Comparison of ENCODE assay signal across 8 cellular contexts in the genomic region with DNA sequence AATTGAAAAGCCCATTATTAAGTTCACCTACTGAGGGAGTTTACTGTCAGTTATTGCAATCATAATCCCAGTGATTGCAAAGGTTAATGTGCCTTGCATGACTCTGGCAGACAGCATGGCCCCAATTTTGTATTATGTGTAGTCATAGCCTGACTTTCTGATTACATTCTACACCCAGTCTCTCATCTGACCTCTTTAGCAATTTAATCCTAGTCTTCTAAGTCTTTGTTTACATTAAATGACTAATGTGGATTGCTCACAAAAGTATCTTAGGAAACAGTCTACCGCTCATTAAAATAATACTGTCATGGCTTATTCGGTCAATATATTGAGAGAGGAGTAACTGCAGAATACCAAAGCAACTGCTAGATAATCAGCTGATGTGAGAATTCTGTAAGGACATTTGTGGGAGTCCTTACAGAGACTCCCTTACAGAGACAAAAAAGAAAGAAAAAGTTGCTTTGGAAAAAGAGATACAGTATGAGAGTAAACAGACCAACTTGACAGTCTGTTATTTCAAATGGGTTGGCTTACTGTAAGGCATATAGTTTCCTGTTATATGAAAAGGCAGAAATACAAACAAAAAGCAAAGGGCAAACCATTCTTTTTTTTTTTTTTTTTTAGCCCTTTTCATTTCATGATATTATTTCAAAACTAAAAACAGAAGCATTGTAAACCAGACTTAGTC. TPM values are rescaled to one million over a fixed set of nuclear protein-coding genes. Genes with fewer than 3 reads are reported as not detected.
DNase-seq lines count a peak whose midpoint lies in the region; ATAC-seq, FAIRE-seq and TF ChIP-seq lines count a peak whose summit lies in the region.

No MANE protein-coding gene starts in this region.

- no peak overlapping the region for H2AFZ ChIP-seq in Karpas-422 (ENCODE audit: low read length)

- H3K79me1 ChIP-seq in mesendoderm (ENCODE audit: low read length): no peaks in the 10 kb centered on the region

- no peak overlapping the region for H3K56ac ChIP-seq in mesendoderm (ENCODE audit: low read length)

- peaks cover 95% of the 10 kb centered on the region for H3K79me2 ChIP-seq in Karpas-422 (ENCODE audit: low read length)
- no peaks in the 10 kb centered on the region for H3K79me2 ChIP-seq in mesendoderm (ENCODE audit: control insufficient read depth, insufficient read depth, low read length)

- no peak overlapping the region for H4K8ac ChIP-seq in mesendoderm (ENCODE audit: low read depth, low read length)

- H3K4me1 ChIP-seq in Karpas-422 (ENCODE audit: low read length): peaks cover 43% of the 10 kb centered on the region
- H3K4me1 ChIP-seq in mesendoderm (ENCODE audit: control insufficient read depth, low read depth, low read length): no peaks in the 10 kb centered on the region

- H3K27ac ChIP-seq in Karpas-422 (ENCODE audit: low read length): 0 out of 2 replicates have a peak overlapping the region, but pooled peaks have one; percentile 29
- H3K27ac ChIP-seq in mesendoderm (ENCODE audit: low read depth, low read length): no peak overlapping the region

- DNase-seq in D721Med (ENCODE audit: insufficient read length, low spot score) (no peak), Karpas-422 (no peak), bronchial epithelial cell (ENCODE audit: low read depth) (peak; percentile 97), mesendoderm (peak; percentile 61), NAMALWA (ENCODE audit: low spot score) (no peak)
- no peak for DNase-seq in activated CD4-positive, alpha-beta T cell treated with anti-CD3 and anti-CD28 coated beads, Interleukin-2, amount 50 U/mL, for 1 hour

- no peak overlapping the region for H2BK5ac ChIP-seq in mesendoderm (ENCODE audit: low read length)

- WGBS in mesendoderm (ENCODE audit: extremely low coverage, insufficient coverage, low lambda C conversion rate): no CpG with 5 or more reads among the region's 2 CpGs

- no peak overlapping the region for H2AK5ac ChIP-seq in mesendoderm (ENCODE audit: low read length)

- H3K23ac ChIP-seq in mesendoderm (ENCODE audit: low read length): no peak overlapping the region

- H2BK120ac ChIP-seq in mesendoderm (ENCODE audit: low read depth, low read length): no peak overlapping the region

- H3K9ac ChIP-seq in Karpas-422 (ENCODE audit: low read length): no peak overlapping the region
- H3K9ac ChIP-seq in mesendoderm (ENCODE audit: low read length): no peak overlapping the region

- H3K18ac ChIP-seq in mesendoderm (ENCODE audit: low read length): no peak overlapping the region

- no peak overlapping the region for H3K4ac ChIP-seq in mesendoderm (ENCODE audit: low read depth, low read length)

- TF ChIP-seq CTCF in D721Med (IDR thresholded peaks at IDR 0.05; ENCODE audit: insufficient read depth, missing control alignments) (no peak), bronchial epithelial cell (IDR thresholded peaks at IDR 0.05; ENCODE audit: insufficient read depth, low read length, severe bottlenecking) (no peak)

- H4K5ac ChIP-seq in mesendoderm (ENCODE audit: low read length): no peak overlapping the region

- peak; percentile 94 for FAIRE-seq in D721Med (lab: Jason Lieb, UNC)
- FAIRE-seq in bronchial epithelial cell (lab: Jason Lieb, UNC): peak; percentile 58

- H3K36me3 ChIP-seq in Karpas-422 (ENCODE audit: insufficient read depth, low read length) (peaks cover 45% of the 10 kb centered on the region; the same call in 1 of the 2 replicates), bronchial epithelial cell (ENCODE audit: control insufficient read depth, insufficient read depth, low read length) (peaks cover 1% of the 10 kb centered on the region), mesendoderm (ENCODE audit: control insufficient read depth, insufficient read depth, low read length) (no peaks in the 10 kb centered on the region)

- ATAC-seq in GM18502 (IDR thresholded peaks at IDR 0.05; ENCODE audit: poor library complexity, unreplicated experiment) (no peak), HG02571 (IDR thresholded peaks at IDR 0.05; ENCODE audit: unreplicated experiment) (no peak)

- H3K4me2 ChIP-seq in Karpas-422 (ENCODE audit: low read depth, low read length, poor library complexity, severe bottlenecking) (no peak overlapping the region), mesendoderm (ENCODE audit: low read length) (no peak overlapping the region)

- H4K20me1 ChIP-seq in Karpas-422 (ENCODE audit: insufficient read depth, low read depth, low read length): no peaks in the 10 kb centered on the region

- H3K27me3 ChIP-seq in Karpas-422 (ENCODE audit: low read length): no peaks in the 10 kb centered on the region
- no peaks in the 10 kb centered on the region for H3K27me3 ChIP-seq in bronchial epithelial cell (ENCODE audit: control insufficient read depth, insufficient read depth, low read length)
- no peaks in the 10 kb centered on the region for H3K27me3 ChIP-seq in mesendoderm (ENCODE audit: insufficient read depth, low read length, poor library complexity)

- no peaks in the 10 kb centered on the region for H3K9me2 ChIP-seq in Karpas-422 (replicated peaks; ENCODE audit: insufficient read depth, low read length)

- H3K9me3 ChIP-seq in Karpas-422 (ENCODE audit: low read length): no peaks in the 10 kb centered on the region

- no peak overlapping the region for H3K4me3 ChIP-seq in Karpas-422 (ENCODE audit: low read length)
- H3K4me3 ChIP-seq in bronchial epithelial cell (ENCODE audit: low read depth, low read length): no peak overlapping the region
- no peak overlapping the region for H3K4me3 ChIP-seq in mesendoderm (ENCODE audit: low read length)

- H2BK15ac ChIP-seq in mesendoderm (replicated peaks; ENCODE audit: low read depth): no peak overlapping the region

RNA-seq across cellular contexts. Expression of a gene that starts 42.8 kb away (rescaled TPM):
- 41.1 and 99.7 TPM in 2 replicates for total RNA-seq in Karpas-422 (2014; rRNA removed; shearing (Covaris generic); ENCODE audit: low replicate concordance)
- total RNA-seq in bronchial epithelial cell: 17.9 and 18.3 TPM in 2 replicates
- 39.7 TPM for polyA plus RNA-seq in mesendoderm (2013, experiment 1 of 2)
- 39.7 TPM for polyA plus RNA-seq in mesendoderm (2013, experiment 2 of 2)

Comparison
In these comparisons a context has a peak if more than half of its experiments do, and no peak if none do; other contexts are left out.
1. DNase-seq: peak in bronchial epithelial cell (single experiment) and mesendoderm (single experiment); none in D721Med (single experiment), Karpas-422 (single experiment), NAMALWA (single experiment) and activated CD4-positive, alpha-beta T cell treated with anti-CD3 and anti-CD28 coated beads, Interleukin-2, amount 50 U/mL, for 1 hour (single experiment).